In the genomic region with DNA sequence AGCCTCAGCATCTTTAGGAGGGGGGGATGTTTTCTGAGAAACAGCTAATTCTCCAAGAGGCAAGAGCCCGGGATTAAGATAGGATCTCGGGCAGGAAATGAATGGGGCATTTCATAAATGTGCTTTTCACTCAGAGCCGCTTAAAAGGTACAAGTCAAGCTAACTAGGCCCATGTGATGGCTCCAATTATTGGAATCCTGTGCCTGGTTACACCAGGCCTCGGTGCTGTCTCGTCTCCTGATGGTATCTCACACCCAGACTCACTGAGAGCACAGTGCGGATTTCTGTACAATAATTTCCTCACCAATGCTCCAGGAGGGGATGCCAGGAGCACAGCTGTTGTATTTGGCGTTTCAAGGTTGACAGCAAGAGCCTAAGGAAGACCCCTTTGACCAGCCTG, we compare ENCODE assay signal across 25 cellular contexts.
"Had no signal": no experiment of that assay in that cellular context is flagged by ENCODE, and none has a peak within 500 bp of the region (broad histone marks: within the 10 kb centered on the region; RNA-seq: fewer than 3 reads in every experiment).

No MANE protein-coding gene starts in this region.

- H3K36me3 ChIP-seq: MG63 had no signal

- H3K9me3 ChIP-seq: MG63 had no signal

- DNase-seq: activated CD4-positive, alpha-beta T cell treated with anti-CD3 and anti-CD28 coated beads for 48 hours; activated CD4-positive, alpha-beta T cell treated with anti-CD3 and anti-CD28 coated beads, Interleukin-2, amount 50 U/mL, for 4 hours; activated CD8-positive, alpha-beta memory T cell treated with anti-CD3 and anti-CD28 coated beads, Interleukin-2, amount 10 ng/mL, durations not matched to agents 7 days and 5 days; activated effector memory CD4-positive, alpha-beta T cell treated with anti-CD3 and anti-CD28 coated beads, Interleukin-2, amount 50 U/mL, for 16 hours; activated naive CD4-positive, alpha-beta T cell treated with Interleukin-2 at 50 U/mL for 16 hours; activated naive CD8-positive, alpha-beta T cell treated with anti-CD3 and anti-CD28 coated beads, Interleukin-2, amount 50 U/mL, for 24 hours; activated T-cell treated with anti-CD3 and anti-CD28 coated beads, Interleukin-2, amount 50 U/mL, for 24 hours; amygdala; MG63; MV-4-11; NCI-H1105; NCI-H146; NCI-H1930; NCI-H2171 treated with DMSO at 0.1 percent for 48 hours; NCI-H345; NCI-H510A; NCI-H526 treated with DMSO at 0.1 percent for 48 hours; NCI-H82; SIG-M5; SW 1271 had no signal

- H3K4me3 ChIP-seq: MG63, SK-N-MC had no signal

- H3K27me3 Mint-ChIP-seq: activated naive CD8-positive, alpha-beta T cell treated with anti-CD3 and anti-CD28 coated beads, Interleukin-2, amount 50 U/mL, for 24 hours; activated T-cell treated with anti-CD3 and anti-CD28 coated beads, Interleukin-2, amount 50 U/mL, for 24 hours had no signal

- H3K4me3 Mint-ChIP-seq: activated CD8-positive, alpha-beta memory T cell treated with anti-CD3 and anti-CD28 coated beads, Interleukin-2, amount 10 ng/mL, durations not matched to agents 7 days and 5 days; activated naive CD8-positive, alpha-beta T cell treated with anti-CD3 and anti-CD28 coated beads, Interleukin-2, amount 50 U/mL, for 24 hours; activated T-cell treated with anti-CD3 and anti-CD28 coated beads, Interleukin-2, amount 50 U/mL, for 24 hours; activated T-helper 1 cell treated with anti-CD3 and anti-CD28 coated beads, Interleukin-12 subunit alpha, Interleukin-12 subunit beta, Interleukin-2, Interleukin-4 antibody, amounts not matched to agents 30 ng/mL and 10 ng/mL and 1 ng/mL, durations not matched to agents 14 hours and 24 hours and 36 hours; brain had no signal

- H3K4me1 Mint-ChIP-seq: brain had no signal

- H3K27me3 ChIP-seq: MG63 had no signal

- H3K9me3 Mint-ChIP-seq: activated naive CD4-positive, alpha-beta T cell treated with anti-CD3 and anti-CD28 coated beads, Interleukin-2, amount 50 U/mL, for 72 hours; activated naive CD8-positive, alpha-beta T cell treated with anti-CD3 and anti-CD28 coated beads, Interleukin-2, amount 50 U/mL, for 24 hours; activated T-cell treated with anti-CD3 and anti-CD28 coated beads, Interleukin-2, amount 50 U/mL, for 24 hours; activated T-helper 1 cell treated with anti-CD3 and anti-CD28 coated beads, Interleukin-12 subunit alpha, Interleukin-12 subunit beta, Interleukin-2, Interleukin-4 antibody, amounts not matched to agents 30 ng/mL and 10 ng/mL and 1 ng/mL, durations not matched to agents 14 hours and 24 hours and 36 hours had no signal

- H3K4me2 ChIP-seq: KMS-11 had no signal

- H3K27ac ChIP-seq: KMS-11, SK-N-MC had no signal

- H3K36me3 Mint-ChIP-seq: activated CD8-positive, alpha-beta memory T cell treated with anti-CD3 and anti-CD28 coated beads, Interleukin-2, amount 10 ng/mL, durations not matched to agents 7 days and 5 days; activated naive CD4-positive, alpha-beta T cell treated with anti-CD3 and anti-CD28 coated beads, Interleukin-2, amount 50 U/mL, for 72 hours; brain had no signal

- H3K27ac Mint-ChIP-seq: activated CD8-positive, alpha-beta memory T cell treated with anti-CD3 and anti-CD28 coated beads, Interleukin-2, amount 10 ng/mL, durations not matched to agents 7 days and 5 days; activated naive CD4-positive, alpha-beta T cell treated with anti-CD3 and anti-CD28 coated beads, Interleukin-2, amount 50 U/mL, for 72 hours; activated naive CD8-positive, alpha-beta T cell treated with anti-CD3 and anti-CD28 coated beads, Interleukin-2, amount 50 U/mL, for 24 hours; activated T-cell treated with anti-CD3 and anti-CD28 coated beads, Interleukin-2, amount 50 U/mL, for 24 hours; activated T-helper 1 cell treated with anti-CD3 and anti-CD28 coated beads, Interleukin-12 subunit alpha, Interleukin-12 subunit beta, Interleukin-2, Interleukin-4 antibody, amounts not matched to agents 30 ng/mL and 10 ng/mL and 1 ng/mL, durations not matched to agents 14 hours and 24 hours and 36 hours; brain had no signal

- ATAC-seq: activated CD8-positive, alpha-beta memory T cell treated with anti-CD3 and anti-CD28 coated beads, Interleukin-2, amount 10 ng/mL, durations not matched to agents 7 days and 5 days; activated naive CD4-positive, alpha-beta T cell treated with anti-CD3 and anti-CD28 coated beads, Interleukin-2, amount 50 U/mL, for 72 hours; activated naive CD8-positive, alpha-beta T cell treated with anti-CD3 and anti-CD28 coated beads, Interleukin-2, amount 50 U/mL, for 24 hours had no signal

- H3K9ac ChIP-seq: KMS-11 had no signal
